Comparison of ENCODE assay signal across 10 cellular contexts in the genomic region with DNA sequence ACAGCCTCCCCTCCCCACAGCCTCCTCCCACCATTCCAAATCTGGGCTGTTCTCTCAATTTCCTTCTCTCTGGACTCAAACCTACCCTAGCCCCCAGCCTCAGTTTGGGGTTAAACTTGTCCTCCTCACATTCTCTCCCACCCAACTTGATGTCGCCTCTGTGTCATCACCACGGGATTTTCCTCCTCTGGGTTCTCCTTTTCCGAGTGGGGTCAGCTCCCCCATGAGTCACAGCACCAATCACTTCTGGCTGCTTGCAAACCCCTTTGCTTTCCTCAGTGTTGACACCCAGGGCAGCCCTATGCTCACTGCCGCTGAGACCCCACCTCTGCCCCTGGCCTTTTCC. TPM values are rescaled to one million over a fixed set of nuclear protein-coding genes. Genes with fewer than 3 reads are reported as not detected.
A peak's percentile ranks its signal among the peaks of the same experiment; 100 is the strongest.
DNase-seq lines count a peak whose midpoint lies in the region; ATAC-seq, FAIRE-seq and TF ChIP-seq lines count a peak whose summit lies in the region.
"Had no signal": no experiment of that assay in that cellular context is flagged by ENCODE, and none has a peak within 500 bp of the region (broad histone marks: within the 10 kb centered on the region; RNA-seq: fewer than 3 reads in every experiment).

No MANE protein-coding gene starts in this region.

- TF ChIP-seq CTCF in heart right ventricle (IDR thresholded peaks at IDR 0.05) (no peak), nephron progenitor cell (IDR thresholded peaks at IDR 0.05) (no peak)

- H3K27ac Mint-ChIP-seq in nephron progenitor cell: peak overlapping the region; percentile 19

- no peaks in the 10 kb centered on the region for H3K9me3 Mint-ChIP-seq in nephron progenitor cell

- no peaks in the 10 kb centered on the region for H3K9me3 ChIP-seq in heart right ventricle

- DNase-seq in heart right ventricle: no peak
- DNase-seq in left ventricle myocardium superior: no peak
- DNase-seq in caudate nucleus (lab: John Stamatoyannopoulos, UW): peak in 1 of 61 donors; percentile 16
- no peak for DNase-seq in nephron progenitor cell
- DNase-seq in frontal cortex (ENCODE audit: low spot score in 2 of 2): no peak
- DNase-seq in NCI-H446 treated with DMSO at 0.1 percent for 48 hours (lab: John Stamatoyannopoulos, UW): no peak
- DNase-seq: activated CD4-positive, alpha-beta T cell treated with anti-CD3 and anti-CD28 coated beads for 1 hour; NCI-H774 had no signal

- ATAC-seq in heart right ventricle (peak in 4 of 8 donors; percentile 2 to 22 (median 18)), left ventricle myocardium superior (no peak), HG02798 (IDR thresholded peaks at IDR 0.05; ENCODE audit: poor library complexity, unreplicated experiment) (no peak)

- FAIRE-seq in frontal cortex (lab: Jason Lieb, UNC): no peak

- H3K36me3 ChIP-seq in heart right ventricle (peaks cover 0 to 11% (median 0%) of the 10 kb centered on the region in 9 donors), urinary bladder (ENCODE audit: insufficient read depth) (no peaks in the 10 kb centered on the region)

- H3K27ac ChIP-seq in heart right ventricle (peak overlapping the region; percentile 24 to 90 (median 76)), caudate nucleus (ENCODE audit: low read depth, low read length) (peak overlapping the region; percentile 76), urinary bladder (ENCODE audit: low read depth) (peak overlapping the region; percentile 64)

- H3K4me3 ChIP-seq in heart right ventricle (peak overlapping the region in 6 of 10 donors; percentile 39 to 54 (median 49)), urinary bladder (ENCODE audit: low read depth, low read length) (no peak overlapping the region)

- WGBS in heart right ventricle, 2 donors: 61 to 80% methylated on average over 4 of the region's 4 CpGs
- 75% methylated on average over 4 of the region's 4 CpGs for WGBS in urinary bladder

- H3K36me3 Mint-ChIP-seq in nephron progenitor cell (ENCODE audit: low read depth): no peaks in the 10 kb centered on the region

- H3K27me3 Mint-ChIP-seq in nephron progenitor cell (ENCODE audit: low read depth, poor library complexity): peaks cover 12% of the 10 kb centered on the region

- H3K4me3 Mint-ChIP-seq in nephron progenitor cell: no peak overlapping the region

- H3K4me1 ChIP-seq in heart right ventricle: peaks cover 0 to 66% (median 39%) of the 10 kb centered on the region in 9 donors
- H3K4me1 ChIP-seq in urinary bladder (ENCODE audit: insufficient read depth): no peaks in the 10 kb centered on the region

- peaks cover 44% of the 10 kb centered on the region for H3K4me1 Mint-ChIP-seq in nephron progenitor cell

- no peaks in the 10 kb centered on the region for H3K27me3 ChIP-seq in heart right ventricle

- intact Hi-C loops in heart right ventricle (cut with DNase I): no loop called here
- intact Hi-C loops in left ventricle myocardium superior (cut with micrococcal nuclease): no loop called here

RNA-seq across cellular contexts. Expression of gene CCRL2, which starts 0.6 kb away (rescaled TPM):
- total RNA-seq in heart right ventricle (1 to 10 TPM; 1.0 to 5.4 (median 1.7) TPM), left ventricle myocardium superior (1.4 TPM), urinary bladder (2.5 TPM), frontal cortex (0.41 TPM)
- polyA plus RNA-seq in heart right ventricle (1 to 10 TPM; 1.8 to 1.9 TPM), urinary bladder (1.6 TPM)

RNA-seq across cellular contexts. Expression of gene CCR5, which starts 35.7 kb away (rescaled TPM):
- total RNA-seq in heart right ventricle (1 to 10 TPM in 2 of 10 donors, under 1 TPM in 8; 0.17 to 7.2 (median 0.38) TPM), left ventricle myocardium superior (0.62 TPM), urinary bladder (1.4 TPM), frontal cortex (under 0.01 TPM)
- polyA plus RNA-seq in heart right ventricle (under 1 TPM; 0.28 to 0.37 TPM), urinary bladder (1.0 TPM)

RNA-seq across cellular contexts. Expression of gene CCR2, which starts 52.5 kb away (rescaled TPM):
- total RNA-seq in heart right ventricle (1 to 10 TPM in 2 of 10 donors, under 1 TPM in 8; 0.21 to 8.7 (median 0.67) TPM), left ventricle myocardium superior (1.3 TPM), urinary bladder (3.3 TPM), frontal cortex (0.41 TPM)
- polyA plus RNA-seq in heart right ventricle (under 1 TPM; 0.15 to 0.49 TPM), urinary bladder (2.1 TPM)

RNA-seq across cellular contexts. Expression of gene LTF, which starts 58.3 kb away (rescaled TPM):
- total RNA-seq in heart right ventricle: 1 to 10 TPM; 1.7 to 7.7 (median 3.1) TPM
- polyA plus RNA-seq in heart right ventricle: 1 to 10 TPM; 2.6 to 3.0 TPM
- total RNA-seq in left ventricle myocardium superior: 3.7 TPM
- 3.3 TPM for total RNA-seq in urinary bladder
- polyA plus RNA-seq in urinary bladder: 0.66 TPM
- total RNA-seq in frontal cortex: 0.41 TPM
